ENCODE assay signal across 28 cellular contexts in genomic region chr14:27686137-27686536, GRCh38.
"Had no signal": no experiment of that assay in that cellular context is flagged by ENCODE, and none has a peak within 500 bp of the region (broad histone marks: within the 10 kb centered on the region; RNA-seq: fewer than 3 reads in every experiment).

No MANE protein-coding gene starts in this region.

- H3K79me2 ChIP-seq: parathyroid adenoma had no signal

- FAIRE-seq: astrocyte, keratinocyte, urothelium cell line had no signal

- H3K4me1 ChIP-seq: breast epithelium, colonic mucosa, lower lobe of right lung, parathyroid adenoma, stomach, suprapubic skin, tibial nerve had no signal

- H3K4me3 ChIP-seq: breast epithelium, colonic mucosa, dorsolateral prefrontal cortex, lower lobe of right lung, mucosa of descending colon, stomach, suprapubic skin, tibial nerve had no signal

- H2AFZ ChIP-seq: parathyroid adenoma had no signal

- H3K9me3 ChIP-seq: breast epithelium, colonic mucosa, lower lobe of right lung, mucosa of descending colon, suprapubic skin, tibial nerve had no signal

- H3K9ac ChIP-seq: parathyroid adenoma had no signal

- H3K4me3 Mint-ChIP-seq: activated naive CD8-positive, alpha-beta T cell treated with anti-CD3 and anti-CD28 coated beads for 36 hours; activated T-cell treated with anti-CD3 and anti-CD28 coated beads, Interleukin-2, amount 50 U/mL, for 4 hours; effector memory CD8-positive, alpha-beta T cell; nephron progenitor cell; stimulated activated effector memory CD8-positive, alpha-beta T cell treated with anti-CD3 and anti-CD28 coated beads, Interleukin-12 subunit alpha, Interleukin-12 subunit beta, amount 100 ng/mL, for 72 hours had no signal

- H3K36me3 Mint-ChIP-seq: activated naive CD8-positive, alpha-beta T cell treated with anti-CD3 and anti-CD28 coated beads for 36 hours; stimulated activated effector memory CD8-positive, alpha-beta T cell treated with anti-CD3 and anti-CD28 coated beads, Interleukin-12 subunit alpha, Interleukin-12 subunit beta, amount 100 ng/mL, for 72 hours had no signal

- H3K9me3 Mint-ChIP-seq: nephron progenitor cell had no signal

- H3K27me3 ChIP-seq: breast epithelium, colonic mucosa, dorsolateral prefrontal cortex, stomach, suprapubic skin, tibial nerve had no signal

- H3K27ac Mint-ChIP-seq: activated naive CD8-positive, alpha-beta T cell treated with anti-CD3 and anti-CD28 coated beads for 36 hours; activated T-helper 2 cell treated with anti-CD3 and anti-CD28 coated beads, Interferon-gamma antibody, Interleukin-2, Interleukin-4, amounts not matched to agents 10 μg/mL and 5 μg/mL and 100 μg/mL, durations not matched to agents 14 hours and 24 hours and 36 hours; effector memory CD8-positive, alpha-beta T cell; nephron progenitor cell; stimulated activated effector memory CD8-positive, alpha-beta T cell treated with anti-CD3 and anti-CD28 coated beads, Interleukin-12 subunit alpha, Interleukin-12 subunit beta, amount 100 ng/mL, for 72 hours had no signal

- H3K36me3 ChIP-seq: breast epithelium, colonic mucosa, lower lobe of right lung, stomach, suprapubic skin, tibial nerve, WERI-Rb-1 had no signal

- ATAC-seq: activated T-cell treated with anti-CD3 and anti-CD28 coated beads, Interleukin-2, amount 50 U/mL, for 4 hours; effector memory CD8-positive, alpha-beta T cell; lower lobe of right lung; mucosa of descending colon; right cardiac atrium; stimulated activated effector memory CD8-positive, alpha-beta T cell treated with anti-CD3 and anti-CD28 coated beads, Interleukin-12 subunit alpha, Interleukin-12 subunit beta, amount 100 ng/mL, for 72 hours had no signal

- H3K4me1 Mint-ChIP-seq: activated naive CD8-positive, alpha-beta T cell treated with anti-CD3 and anti-CD28 coated beads for 36 hours; nephron progenitor cell; stimulated activated effector memory CD8-positive, alpha-beta T cell treated with anti-CD3 and anti-CD28 coated beads, Interleukin-12 subunit alpha, Interleukin-12 subunit beta, amount 100 ng/mL, for 72 hours had no signal

- H3K27ac ChIP-seq: breast epithelium, colonic mucosa, dorsolateral prefrontal cortex, epithelial cell of prostate, lower lobe of right lung, parathyroid adenoma, stomach, suprapubic skin, tibial nerve, WERI-Rb-1 had no signal

- H3K27me3 Mint-ChIP-seq: activated naive CD8-positive, alpha-beta T cell treated with anti-CD3 and anti-CD28 coated beads for 36 hours; effector memory CD8-positive, alpha-beta T cell had no signal

- DNase-seq: activated CD4-positive, alpha-beta T cell treated with anti-CD3 and anti-CD28 coated beads for 1 hour; activated CD8-positive, alpha-beta memory T cell treated with anti-CD3 and anti-CD28 coated beads for 24 hours; activated CD8-positive, alpha-beta memory T cell treated with anti-CD3 and anti-CD28 coated beads, Interleukin-2, amount 50 U/mL, for 48 hours; activated naive CD4-positive, alpha-beta T cell; activated naive CD8-positive, alpha-beta T cell treated with anti-CD3 and anti-CD28 coated beads for 36 hours; activated T-cell treated with anti-CD3 and anti-CD28 coated beads, Interleukin-2, amount 50 U/mL, for 4 hours; colonic mucosa; dorsolateral prefrontal cortex; effector memory CD8-positive, alpha-beta T cell; lower lobe of right lung; mesendoderm; mucosa of descending colon; nephron progenitor cell; nucleus accumbens; right cardiac atrium; stimulated activated CD4-positive, alpha-beta T cell treated with anti-CD3 and anti-CD28 coated beads, Interleukin-2, amount 100 ng/mL, for 24 hours; stomach; WERI-Rb-1 had no signal
